Comparison of ENCODE assay signal across 11 cellular contexts in genomic region chr17:76397184-76397583, GRCh38. TPM values are rescaled to one million over a fixed set of nuclear protein-coding genes. Genes with fewer than 3 reads are reported as not detected.
DNase-seq lines count a peak whose midpoint lies in the region; ATAC-seq, FAIRE-seq and TF ChIP-seq lines count a peak whose summit lies in the region.
"Had no signal": no experiment of that assay in that cellular context is flagged by ENCODE, and none has a peak within 500 bp of the region (broad histone marks: within the 10 kb centered on the region; RNA-seq: fewer than 3 reads in every experiment).

No MANE protein-coding gene starts in this region.

- intact Hi-C loops in HepG2 (cut with micrococcal nuclease; ENCODE audit: unreplicated experiment), result no loop called here
- intact Hi-C loops in right lobe of liver (cut with DNase I), result loop anchor here in 1 of 2 donors (5.0 kb wide), 1 partner anchor 90 kb away; the partner anchor contains the start of gene QRICH2
- intact Hi-C loops in psoas muscle (cut with DNase I), result loop anchor here (1.0 to 5.0 kb wide), 2 partner anchors 94 to 95 kb away; no protein-coding TSS in a partner anchor

- H3K79me2 ChIP-seq in HepG2 (ENCODE audit: insufficient read depth, low read length), result no peaks in the 10 kb centered on the region

- CTCF ChIA-PET in HepG2 (lab: Yijun Ruan, JAX; ENCODE audit: low intra/inter-chr PET ratio, low total read pairs), result interaction anchor here (1.2 to 2.3 kb wide), 3 partner anchors 12 to 93 kb away, joined by 4 to 14 read pairs (median 4); no protein-coding TSS in a partner anchor

- H3K27ac ChIP-seq in HepG2 (ENCODE audit: extremely low read length, insufficient read depth, low read length) (no peak overlapping the region), right lobe of liver (no peak overlapping the region), psoas muscle (peak overlapping the region; percentile 65)
- H3K27ac ChIP-seq: BLaER1, KMS-11 had no signal

- ATAC-seq in HepG2 (peak; percentile 10; the same call in 1 of the 3 replicates), right lobe of liver (no peak), psoas muscle (no peak)

- 91% methylated on average over 8 of the region's 8 CpGs for WGBS in HepG2 (ENCODE audit: low lambda C conversion rate)
- WGBS in right lobe of liver (ENCODE audit: insufficient coverage, low coverage, low lambda C conversion rate, missing lambda C conversion rate), result no CpG with 5 or more reads among the region's 8 CpGs
- WGBS in psoas muscle, 3 donors, result 88 to 93% (median 91%) methylated on average over 8 of the region's 8 CpGs

- no peak for DNase-seq in HepG2 (ENCODE audit: low spot score)
- DNase-seq in right lobe of liver, result no peak
- peak; percentile 20 to 22 for DNase-seq in Kasumi-1 (lab: John Stamatoyannopoulos, UW)
- no peak for DNase-seq in choroid plexus epithelial cell (ENCODE audit: low read depth)
- no peak for DNase-seq in psoas muscle
- DNase-seq in NCI-H524 treated with DMSO at 0.1 percent for 48 hours (lab: John Stamatoyannopoulos, UW), result no peak
- DNase-seq in GM12891 (ENCODE audit: insufficient read length, low spot score), result no peak
- no peak for DNase-seq in GF-D8 (lab: John Stamatoyannopoulos, UW)
- DNase-seq: NCI-H187 treated with DMSO at 0.1 percent for 48 hours had no signal

- BruUV-seq in HepG2 (replicated peaks; lab: Mats Ljungman, UMichigan), result no TSS peak

- H2AFZ ChIP-seq in HepG2 (ENCODE audit: low read length), result no peak overlapping the region

- H3K4me1 ChIP-seq in HepG2 (ENCODE audit: insufficient read depth, low read length) (no peaks in the 10 kb centered on the region), right lobe of liver (no peaks in the 10 kb centered on the region), psoas muscle (peaks cover 3% of the 10 kb centered on the region)
- H3K4me1 ChIP-seq: BLaER1 had no signal

- no peak for TF ChIP-seq EP300 in HepG2 (IDR thresholded peaks at IDR 0.05; ENCODE audit: low read depth in 2 of 2, low read length in 2 of 2)
- TF ChIP-seq EP300 in HepG2 (CRISPR knock-in tag; IDR thresholded peaks at IDR 0.05; ENCODE audit: borderline replicate concordance), result no peak

- TF ChIP-seq CTCF in HepG2 (CRISPR knock-in tag; IDR thresholded peaks at IDR 0.05) (no peak), right lobe of liver (IDR thresholded peaks at IDR 0.05) (no peak), choroid plexus epithelial cell (conservative IDR thresholded peaks at IDR 0.05; ENCODE audit: low read depth, low read length) (peak; percentile 49), psoas muscle (IDR thresholded peaks at IDR 0.05) (no peak)

- H3K9me3 ChIP-seq in HepG2 (ENCODE audit: low read length) (no peaks in the 10 kb centered on the region), right lobe of liver (no peaks in the 10 kb centered on the region), psoas muscle (no peaks in the 10 kb centered on the region)
- H3K9me3 ChIP-seq: BLaER1 had no signal

- POLR2A ChIA-PET in HepG2 (lab: Yijun Ruan, JAX), result interaction anchor here (0.8 to 2.6 kb wide), 15 partner anchors 9 to 133 kb away, joined by 3 to 18 read pairs (median 5); partner anchors contain the start of genes SPHK1 and UBALD2

- peaks cover 66 to 81% of the 10 kb centered on the region in 2 experiments for H3K36me3 ChIP-seq in HepG2 (replicated peaks in 1 of 2; ENCODE audit: control insufficient read depth in 1 of 2, insufficient read depth in 2 of 2, low read length in 2 of 2)
- peaks cover 0 to 71% (median 4%) of the 10 kb centered on the region in 4 donors for H3K36me3 ChIP-seq in right lobe of liver
- peaks cover 2 to 96% of the 10 kb centered on the region in 2 donors for H3K36me3 ChIP-seq in psoas muscle (ENCODE audit: insufficient read depth in 1 of 2, low read depth in 1 of 2)

- H3K4me3 ChIP-seq in HepG2 (replicated peaks in 1 of 3; ENCODE audit: insufficient read depth in 1 of 3, low read depth in 2 of 3, low read length in 3 of 3) (no peak overlapping the region), right lobe of liver (no peak overlapping the region), choroid plexus epithelial cell (ENCODE audit: low read depth, low read length) (no peak overlapping the region), psoas muscle (no peak overlapping the region)
- H3K4me3 ChIP-seq: BLaER1 had no signal

- TF ChIP-seq POLR2A in HepG2 (IDR thresholded peaks at IDR 0.05; ENCODE audit: insufficient read depth in 1 of 2, low read depth in 2 of 2, low read length in 2 of 2) (no peak), right lobe of liver (IDR thresholded peaks at IDR 0.05) (no peak), GM12891 (IDR thresholded peaks at IDR 0.05; ENCODE audit: low read depth, low read length) (no peak)

- no peak overlapping the region for H3K9ac ChIP-seq in HepG2 (ENCODE audit: insufficient read depth, low read depth, low read length)
- H3K9ac ChIP-seq: BLaER1, KMS-11 had no signal

- no peak for TF ChIP-seq RAD21 in HepG2 (CRISPR knock-in tag; IDR thresholded peaks at IDR 0.05)

- H3K4me2 ChIP-seq in HepG2 (ENCODE audit: low read depth, low read length), result no peak overlapping the region
- H3K4me2 ChIP-seq: BLaER1, KMS-11 had no signal

- H3K27me3 ChIP-seq in HepG2 (ENCODE audit: control insufficient read depth in 1 of 2, insufficient read depth in 2 of 2, low read length in 2 of 2), result no peaks in the 10 kb centered on the region
- H3K27me3 ChIP-seq in right lobe of liver, result no peaks in the 10 kb centered on the region
- no peaks in the 10 kb centered on the region for H3K27me3 ChIP-seq in psoas muscle (ENCODE audit: insufficient read depth in 3 of 3, low read length in 2 of 3)
- H3K27me3 ChIP-seq: BLaER1 had no signal

- FAIRE-seq in HepG2 (lab: Jason Lieb, UNC) (no peak), GM12891 (lab: Jason Lieb, UNC) (no peak)

- in situ Hi-C loops in HepG2 (cut with HindIII; ENCODE audit: extremely low pct_ligation_motif_present, low pct_unique_long_range_greater_than_20kb), result loop anchor here (5.0 kb wide), 1 partner anchor 95 kb away; no protein-coding TSS in a partner anchor

- H4K20me1 ChIP-seq in HepG2 (ENCODE audit: insufficient read depth, low read length), result peaks cover 4% of the 10 kb centered on the region; the same call in 1 of the 2 replicates

RNA-seq across cellular contexts. Expression of gene SPHK1, which starts 12.8 kb away (rescaled TPM):
- 111 and 160 TPM in 2 replicates for total RNA-seq in HepG2 (2016; rRNA removed; fragmentation: Illumina TruSeq; extraction: Trizol)
- total RNA-seq in HepG2 (2016; cell fraction: cytosol; rRNA removed; fragmentation: Illumina TruSeq; extraction: Trizol; ENCODE audit: low read depth), result 48.7 and 63.1 TPM in 2 replicates
- 101 and 161 TPM in 2 replicates for total RNA-seq in HepG2 (2016; cell fraction: insoluble cytoplasmic fraction; rRNA removed; fragmentation: Illumina TruSeq; extraction: Trizol)
- 105 and 128 TPM in 2 replicates for total RNA-seq in HepG2 (2016; cell fraction: membrane; rRNA removed; fragmentation: Illumina TruSeq; extraction: Trizol)
- total RNA-seq in HepG2 (2016; cell fraction: nucleus; rRNA removed; fragmentation: Illumina TruSeq; extraction: Trizol), result 124 and 150 TPM in 2 replicates
- 129 and 137 TPM in 2 replicates for polyA plus RNA-seq in HepG2 (2011; rRNA removed)
- polyA plus RNA-seq in HepG2 (2011; cell fraction: cytosol; rRNA removed), result 113 and 185 TPM in 2 replicates
- 814 and 941 TPM in 2 replicates for polyA plus RNA-seq in HepG2 (2011; cell fraction: nucleus; rRNA removed)
- polyA plus RNA-seq in HepG2 (2012), result 59.0 and 123 TPM in 2 replicates
- polyA plus RNA-seq in HepG2 (2016; cell fraction: cytosol; fragmentation: Illumina TruSeq; extraction: Trizol; ENCODE audit: low read depth), result 41.1 and 53.2 TPM in 2 replicates
- polyA plus RNA-seq in HepG2 (2016; cell fraction: insoluble cytoplasmic fraction; fragmentation: Illumina TruSeq; extraction: Trizol; ENCODE audit: low read depth), result 89.1 and 103 TPM in 2 replicates
- 74.4 and 85.2 TPM in 2 replicates for polyA plus RNA-seq in HepG2 (2016; cell fraction: membrane; fragmentation: Illumina TruSeq; extraction: Trizol; ENCODE audit: low read depth)
- 289 and 305 TPM in 2 replicates for polyA plus RNA-seq in HepG2 (2016; cell fraction: nucleus; fragmentation: Illumina TruSeq; extraction: Trizol; ENCODE audit: insufficient read depth, low read depth)
- 11.2 and 115 TPM in 2 replicates for polyA minus RNA-seq in HepG2 (2011; rRNA and poly(A)+ RNA removed; ENCODE audit: low replicate concordance)
- 29.9 and 32.1 TPM in 2 replicates for polyA minus RNA-seq in HepG2 (2011; cell fraction: cytosol; rRNA and poly(A)+ RNA removed)
- polyA minus RNA-seq in HepG2 (2011; cell fraction: nucleus; rRNA and poly(A)+ RNA removed), result 63.9 and 90.6 TPM in 2 replicates
- 1 to 10 TPM in 4 of 6 experiments, under 1 TPM in 2; 0.35 to 2.6 (median 1.5) TPM for total RNA-seq in right lobe of liver
- 1 to 10 TPM in 3 of 4 donors, under 1 TPM in 1; 0.90 to 5.3 (median 2.6) TPM for total RNA-seq in psoas muscle
- 10 to 100 TPM in 1 of 3 donors, 1 to 10 TPM in 2; 1.3 to 21.3 (median 3.1) TPM for polyA plus RNA-seq in psoas muscle
- 0.27 TPM for polyA plus RNA-seq in GM12891 (2012; ENCODE audit: low read depth, missing spikeins)

RNA-seq across cellular contexts. Expression of gene PRPSAP1, which starts 43.5 kb away (rescaled TPM):
- 91.1 and 115 TPM in 2 replicates for total RNA-seq in HepG2 (2016; rRNA removed; fragmentation: Illumina TruSeq; extraction: Trizol)
- total RNA-seq in HepG2 (2016; cell fraction: cytosol; rRNA removed; fragmentation: Illumina TruSeq; extraction: Trizol; ENCODE audit: low read depth), result 50.9 and 56.3 TPM in 2 replicates
- total RNA-seq in HepG2 (2016; cell fraction: insoluble cytoplasmic fraction; rRNA removed; fragmentation: Illumina TruSeq; extraction: Trizol), result 93.8 and 106 TPM in 2 replicates
- 62.1 and 63.3 TPM in 2 replicates for total RNA-seq in HepG2 (2016; cell fraction: membrane; rRNA removed; fragmentation: Illumina TruSeq; extraction: Trizol)
- 97.5 and 106 TPM in 2 replicates for total RNA-seq in HepG2 (2016; cell fraction: nucleus; rRNA removed; fragmentation: Illumina TruSeq; extraction: Trizol)
- polyA plus RNA-seq in HepG2 (2011; rRNA removed), result 314 and 325 TPM in 2 replicates
- 244 and 264 TPM in 2 replicates for polyA plus RNA-seq in HepG2 (2011; cell fraction: cytosol; rRNA removed)
- polyA plus RNA-seq in HepG2 (2011; cell fraction: nucleus; rRNA removed), result 676 and 852 TPM in 2 replicates
- polyA plus RNA-seq in HepG2 (2012), result 192 and 251 TPM in 2 replicates
- polyA plus RNA-seq in HepG2 (2016; cell fraction: cytosol; fragmentation: Illumina TruSeq; extraction: Trizol; ENCODE audit: low read depth), result 24.9 and 31.2 TPM in 2 replicates
- 142 and 162 TPM in 2 replicates for polyA plus RNA-seq in HepG2 (2016; cell fraction: insoluble cytoplasmic fraction; fragmentation: Illumina TruSeq; extraction: Trizol; ENCODE audit: low read depth)
- 50.3 and 53.9 TPM in 2 replicates for polyA plus RNA-seq in HepG2 (2016; cell fraction: membrane; fragmentation: Illumina TruSeq; extraction: Trizol; ENCODE audit: low read depth)
- 198 and 200 TPM in 2 replicates for polyA plus RNA-seq in HepG2 (2016; cell fraction: nucleus; fragmentation: Illumina TruSeq; extraction: Trizol; ENCODE audit: insufficient read depth, low read depth)
- 54.9 and 219 TPM in 2 replicates for polyA minus RNA-seq in HepG2 (2011; rRNA and poly(A)+ RNA removed; ENCODE audit: low replicate concordance)
- polyA minus RNA-seq in HepG2 (2011; cell fraction: cytosol; rRNA and poly(A)+ RNA removed), result 108 and 118 TPM in 2 replicates
- 292 and 371 TPM in 2 replicates for polyA minus RNA-seq in HepG2 (2011; cell fraction: nucleus; rRNA and poly(A)+ RNA removed)
- 10 to 100 TPM; 39.3 to 55.6 (median 45.1) TPM for total RNA-seq in right lobe of liver
- total RNA-seq in psoas muscle, result 10 to 100 TPM; 14.8 to 20.0 (median 18.1) TPM
- polyA plus RNA-seq in psoas muscle, result 10 to 100 TPM in 2 of 3 donors, 1 to 10 TPM in 1; 9.5 to 24.7 (median 12.3) TPM
- 20.6 TPM for polyA plus RNA-seq in GM12891 (2012; ENCODE audit: low read depth, missing spikeins)

RNA-seq across cellular contexts. Expression of gene UBE2O, which starts 55.8 kb away (rescaled TPM):
- total RNA-seq in HepG2 (2016; rRNA removed; fragmentation: Illumina TruSeq; extraction: Trizol) (21.5 and 22.3 TPM in 2 replicates), right lobe of liver (10 to 100 TPM in 5 of 6 experiments, 1 to 10 TPM in 1; 10.0 to 12.9 (median 12.0) TPM), psoas muscle (10 to 100 TPM; 37.3 to 45.5 (median 39.7) TPM)
- total RNA-seq in HepG2 (2016; cell fraction: cytosol; rRNA removed; fragmentation: Illumina TruSeq; extraction: Trizol; ENCODE audit: low read depth), result 2.7 and 3.0 TPM in 2 replicates
- total RNA-seq in HepG2 (2016; cell fraction: insoluble cytoplasmic fraction; rRNA removed; fragmentation: Illumina TruSeq; extraction: Trizol), result 22.1 and 22.5 TPM in 2 replicates
- 7.2 and 8.1 TPM in 2 replicates for total RNA-seq in HepG2 (2016; cell fraction: membrane; rRNA removed; fragmentation: Illumina TruSeq; extraction: Trizol)
- 23.0 and 27.1 TPM in 2 replicates for total RNA-seq in HepG2 (2016; cell fraction: nucleus; rRNA removed; fragmentation: Illumina TruSeq; extraction: Trizol)
- polyA plus RNA-seq in HepG2 (2011; rRNA removed) (23.5 and 30.4 TPM in 2 replicates), psoas muscle (10 to 100 TPM; 11.6 to 23.9 (median 12.3) TPM)
- polyA plus RNA-seq in HepG2 (2011; cell fraction: cytosol; rRNA removed), result 11.6 and 11.8 TPM in 2 replicates
- 87.2 and 93.5 TPM in 2 replicates for polyA plus RNA-seq in HepG2 (2011; cell fraction: nucleus; rRNA removed)
- polyA plus RNA-seq in HepG2 (2012), result 28.0 and 29.8 TPM in 2 replicates
- 0.86 and 0.95 TPM in 2 replicates for polyA plus RNA-seq in HepG2 (2016; cell fraction: cytosol; fragmentation: Illumina TruSeq; extraction: Trizol; ENCODE audit: low read depth)
- polyA plus RNA-seq in HepG2 (2016; cell fraction: insoluble cytoplasmic fraction; fragmentation: Illumina TruSeq; extraction: Trizol; ENCODE audit: low read depth), result 15.3 and 21.2 TPM in 2 replicates
- polyA plus RNA-seq in HepG2 (2016; cell fraction: membrane; fragmentation: Illumina TruSeq; extraction: Trizol; ENCODE audit: low read depth), result 2.1 and 3.0 TPM in 2 replicates
- 66.1 and 73.3 TPM in 2 replicates for polyA plus RNA-seq in HepG2 (2016; cell fraction: nucleus; fragmentation: Illumina TruSeq; extraction: Trizol; ENCODE audit: insufficient read depth, low read depth)
- 39.5 and 89.3 TPM in 2 replicates for polyA minus RNA-seq in HepG2 (2011; rRNA and poly(A)+ RNA removed; ENCODE audit: low replicate concordance)
- polyA minus RNA-seq in HepG2 (2011; cell fraction: cytosol; rRNA and poly(A)+ RNA removed), result 31.1 and 31.4 TPM in 2 replicates
- polyA minus RNA-seq in HepG2 (2011; cell fraction: nucleus; rRNA and poly(A)+ RNA removed), result 27.4 and 30.3 TPM in 2 replicates
- 14.6 TPM for polyA plus RNA-seq in GM12891 (2012; ENCODE audit: low read depth, missing spikeins)

Comparison
In these comparisons a context has a peak if more than half of its experiments do, and no peak if none do; other contexts are left out.
1. RNA of gene SPHK1, which starts 12.8 kb away (total RNA-seq): 48.7 to 161 TPM in HepG2; 0.90 to 5.3 TPM in psoas muscle and 0.35 to 2.6 TPM in right lobe of liver; every median in the first group is over 4 times any median in the second.
2. DNase-seq: peak in Kasumi-1 (2 of 2); none in HepG2 (single experiment), right lobe of liver (0 of 3), choroid plexus epithelial cell (single experiment), psoas muscle (0 of 2), NCI-H524 treated with DMSO at 0.1 percent for 48 hours (single experiment), GM12891 (single experiment) and GF-D8 (single experiment).